Comparison of ENCODE assay signal across 2 cellular contexts in the genomic region with DNA sequence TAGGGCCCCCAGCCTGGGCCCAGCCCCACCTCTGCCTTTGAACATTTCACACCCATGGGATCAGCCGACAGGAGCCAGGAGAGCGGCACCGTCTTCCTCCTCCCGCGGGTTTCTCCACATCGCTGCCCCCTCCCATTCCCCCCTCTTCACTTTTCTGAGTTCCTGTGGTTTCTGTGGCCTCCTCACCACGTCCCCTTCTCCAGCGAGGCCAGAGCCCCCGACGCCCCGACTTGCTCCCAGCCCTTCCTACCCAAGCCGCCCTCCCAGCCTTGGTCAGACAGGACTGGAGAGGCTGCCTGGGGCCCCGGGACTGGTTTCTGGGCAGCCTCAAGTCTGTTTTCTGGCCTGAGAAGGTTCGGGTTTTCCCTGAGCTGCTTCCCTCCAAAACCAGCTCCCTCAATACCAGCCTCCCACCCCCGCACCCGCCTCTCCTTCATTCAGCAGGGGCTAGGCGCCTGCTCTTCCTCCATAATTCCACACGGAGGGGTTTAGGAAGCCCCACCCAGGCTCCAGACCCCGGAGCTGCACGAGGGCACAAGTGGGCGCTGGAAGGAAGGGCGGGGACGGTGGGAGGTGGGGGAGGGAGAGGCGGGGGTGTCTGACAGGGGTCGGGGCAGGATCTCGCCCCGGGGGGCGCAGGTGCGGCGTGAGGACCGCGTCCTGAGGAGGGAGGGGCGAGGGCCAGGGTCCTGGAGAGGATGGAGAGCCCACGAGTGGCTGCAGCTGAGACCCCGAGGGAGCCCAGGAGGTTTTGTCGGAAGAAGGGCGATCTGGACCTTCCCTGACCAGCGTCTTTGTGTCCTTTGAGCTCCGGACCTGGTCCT.
A peak's percentile ranks its signal among the peaks of the same experiment; 100 is the strongest.
TF ChIP-seq lines count a peak whose summit lies in the region.

No MANE protein-coding gene starts in this region.

TF ChIP-seq in IMR-90, 13 proteins besides CTCF, POLR2A, EP300 and RAD21:
- TF ChIP-seq, protein P1, sequence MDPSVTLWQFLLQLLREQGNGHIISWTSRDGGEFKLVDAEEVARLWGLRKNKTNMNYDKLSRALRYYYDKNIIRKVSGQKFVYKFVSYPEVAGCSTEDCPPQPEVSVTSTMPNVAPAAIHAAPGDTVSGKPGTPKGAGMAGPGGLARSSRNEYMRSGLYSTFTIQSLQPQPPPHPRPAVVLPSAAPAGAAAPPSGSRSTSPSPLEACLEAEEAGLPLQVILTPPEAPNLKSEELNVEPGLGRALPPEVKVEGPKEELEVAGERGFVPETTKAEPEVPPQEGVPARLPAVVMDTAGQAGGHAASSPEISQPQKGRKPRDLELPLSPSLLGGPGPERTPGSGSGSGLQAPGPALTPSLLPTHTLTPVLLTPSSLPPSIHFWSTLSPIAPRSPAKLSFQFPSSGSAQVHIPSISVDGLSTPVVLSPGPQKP (IDR thresholded peaks at IDR 0.05; ENCODE audit: borderline replicate concordance, low read depth, low read length): no peak
- TF ChIP-seq RFX5 (IDR thresholded peaks at IDR 0.05; ENCODE audit: low read depth, low read length): no peak
- TF ChIP-seq FOS (IDR thresholded peaks at IDR 0.05; ENCODE audit: low read depth, low read length): no peak
- TF ChIP-seq CEBPB (IDR thresholded peaks at IDR 0.05; ENCODE audit: low read depth, low read length): no peak
- TF ChIP-seq MAZ (IDR thresholded peaks at IDR 0.05; ENCODE audit: borderline replicate concordance, low read depth, low read length): no peak
- no peak for TF ChIP-seq NFE2L2 (IDR thresholded peaks at IDR 0.05; ENCODE audit: low read depth, low read length)
- no peak for TF ChIP-seq RCOR1 (IDR thresholded peaks at IDR 0.05; ENCODE audit: insufficient replicate concordance, low read length)
- TF ChIP-seq, protein P2, sequence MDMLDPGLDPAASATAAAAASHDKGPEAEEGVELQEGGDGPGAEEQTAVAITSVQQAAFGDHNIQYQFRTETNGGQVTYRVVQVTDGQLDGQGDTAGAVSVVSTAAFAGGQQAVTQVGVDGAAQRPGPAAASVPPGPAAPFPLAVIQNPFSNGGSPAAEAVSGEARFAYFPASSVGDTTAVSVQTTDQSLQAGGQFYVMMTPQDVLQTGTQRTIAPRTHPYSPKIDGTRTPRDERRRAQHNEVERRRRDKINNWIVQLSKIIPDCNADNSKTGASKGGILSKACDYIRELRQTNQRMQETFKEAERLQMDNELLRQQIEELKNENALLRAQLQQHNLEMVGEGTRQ (IDR thresholded peaks at IDR 0.05; ENCODE audit: low read depth, low read length): no peak
- TF ChIP-seq MXI1 (IDR thresholded peaks at IDR 0.05; ENCODE audit: borderline replicate concordance, low read depth, low read length): no peak

TF ChIP-seq in H1, 55 proteins besides CTCF, POLR2A, EP300 and RAD21:
- TF ChIP-seq EGR1 (IDR thresholded peaks at IDR 0.05; ENCODE audit: borderline replicate concordance, low read depth, low read length): peak; percentile 37; the same call in 1 of the 2 replicates
- TF ChIP-seq, protein P3, sequence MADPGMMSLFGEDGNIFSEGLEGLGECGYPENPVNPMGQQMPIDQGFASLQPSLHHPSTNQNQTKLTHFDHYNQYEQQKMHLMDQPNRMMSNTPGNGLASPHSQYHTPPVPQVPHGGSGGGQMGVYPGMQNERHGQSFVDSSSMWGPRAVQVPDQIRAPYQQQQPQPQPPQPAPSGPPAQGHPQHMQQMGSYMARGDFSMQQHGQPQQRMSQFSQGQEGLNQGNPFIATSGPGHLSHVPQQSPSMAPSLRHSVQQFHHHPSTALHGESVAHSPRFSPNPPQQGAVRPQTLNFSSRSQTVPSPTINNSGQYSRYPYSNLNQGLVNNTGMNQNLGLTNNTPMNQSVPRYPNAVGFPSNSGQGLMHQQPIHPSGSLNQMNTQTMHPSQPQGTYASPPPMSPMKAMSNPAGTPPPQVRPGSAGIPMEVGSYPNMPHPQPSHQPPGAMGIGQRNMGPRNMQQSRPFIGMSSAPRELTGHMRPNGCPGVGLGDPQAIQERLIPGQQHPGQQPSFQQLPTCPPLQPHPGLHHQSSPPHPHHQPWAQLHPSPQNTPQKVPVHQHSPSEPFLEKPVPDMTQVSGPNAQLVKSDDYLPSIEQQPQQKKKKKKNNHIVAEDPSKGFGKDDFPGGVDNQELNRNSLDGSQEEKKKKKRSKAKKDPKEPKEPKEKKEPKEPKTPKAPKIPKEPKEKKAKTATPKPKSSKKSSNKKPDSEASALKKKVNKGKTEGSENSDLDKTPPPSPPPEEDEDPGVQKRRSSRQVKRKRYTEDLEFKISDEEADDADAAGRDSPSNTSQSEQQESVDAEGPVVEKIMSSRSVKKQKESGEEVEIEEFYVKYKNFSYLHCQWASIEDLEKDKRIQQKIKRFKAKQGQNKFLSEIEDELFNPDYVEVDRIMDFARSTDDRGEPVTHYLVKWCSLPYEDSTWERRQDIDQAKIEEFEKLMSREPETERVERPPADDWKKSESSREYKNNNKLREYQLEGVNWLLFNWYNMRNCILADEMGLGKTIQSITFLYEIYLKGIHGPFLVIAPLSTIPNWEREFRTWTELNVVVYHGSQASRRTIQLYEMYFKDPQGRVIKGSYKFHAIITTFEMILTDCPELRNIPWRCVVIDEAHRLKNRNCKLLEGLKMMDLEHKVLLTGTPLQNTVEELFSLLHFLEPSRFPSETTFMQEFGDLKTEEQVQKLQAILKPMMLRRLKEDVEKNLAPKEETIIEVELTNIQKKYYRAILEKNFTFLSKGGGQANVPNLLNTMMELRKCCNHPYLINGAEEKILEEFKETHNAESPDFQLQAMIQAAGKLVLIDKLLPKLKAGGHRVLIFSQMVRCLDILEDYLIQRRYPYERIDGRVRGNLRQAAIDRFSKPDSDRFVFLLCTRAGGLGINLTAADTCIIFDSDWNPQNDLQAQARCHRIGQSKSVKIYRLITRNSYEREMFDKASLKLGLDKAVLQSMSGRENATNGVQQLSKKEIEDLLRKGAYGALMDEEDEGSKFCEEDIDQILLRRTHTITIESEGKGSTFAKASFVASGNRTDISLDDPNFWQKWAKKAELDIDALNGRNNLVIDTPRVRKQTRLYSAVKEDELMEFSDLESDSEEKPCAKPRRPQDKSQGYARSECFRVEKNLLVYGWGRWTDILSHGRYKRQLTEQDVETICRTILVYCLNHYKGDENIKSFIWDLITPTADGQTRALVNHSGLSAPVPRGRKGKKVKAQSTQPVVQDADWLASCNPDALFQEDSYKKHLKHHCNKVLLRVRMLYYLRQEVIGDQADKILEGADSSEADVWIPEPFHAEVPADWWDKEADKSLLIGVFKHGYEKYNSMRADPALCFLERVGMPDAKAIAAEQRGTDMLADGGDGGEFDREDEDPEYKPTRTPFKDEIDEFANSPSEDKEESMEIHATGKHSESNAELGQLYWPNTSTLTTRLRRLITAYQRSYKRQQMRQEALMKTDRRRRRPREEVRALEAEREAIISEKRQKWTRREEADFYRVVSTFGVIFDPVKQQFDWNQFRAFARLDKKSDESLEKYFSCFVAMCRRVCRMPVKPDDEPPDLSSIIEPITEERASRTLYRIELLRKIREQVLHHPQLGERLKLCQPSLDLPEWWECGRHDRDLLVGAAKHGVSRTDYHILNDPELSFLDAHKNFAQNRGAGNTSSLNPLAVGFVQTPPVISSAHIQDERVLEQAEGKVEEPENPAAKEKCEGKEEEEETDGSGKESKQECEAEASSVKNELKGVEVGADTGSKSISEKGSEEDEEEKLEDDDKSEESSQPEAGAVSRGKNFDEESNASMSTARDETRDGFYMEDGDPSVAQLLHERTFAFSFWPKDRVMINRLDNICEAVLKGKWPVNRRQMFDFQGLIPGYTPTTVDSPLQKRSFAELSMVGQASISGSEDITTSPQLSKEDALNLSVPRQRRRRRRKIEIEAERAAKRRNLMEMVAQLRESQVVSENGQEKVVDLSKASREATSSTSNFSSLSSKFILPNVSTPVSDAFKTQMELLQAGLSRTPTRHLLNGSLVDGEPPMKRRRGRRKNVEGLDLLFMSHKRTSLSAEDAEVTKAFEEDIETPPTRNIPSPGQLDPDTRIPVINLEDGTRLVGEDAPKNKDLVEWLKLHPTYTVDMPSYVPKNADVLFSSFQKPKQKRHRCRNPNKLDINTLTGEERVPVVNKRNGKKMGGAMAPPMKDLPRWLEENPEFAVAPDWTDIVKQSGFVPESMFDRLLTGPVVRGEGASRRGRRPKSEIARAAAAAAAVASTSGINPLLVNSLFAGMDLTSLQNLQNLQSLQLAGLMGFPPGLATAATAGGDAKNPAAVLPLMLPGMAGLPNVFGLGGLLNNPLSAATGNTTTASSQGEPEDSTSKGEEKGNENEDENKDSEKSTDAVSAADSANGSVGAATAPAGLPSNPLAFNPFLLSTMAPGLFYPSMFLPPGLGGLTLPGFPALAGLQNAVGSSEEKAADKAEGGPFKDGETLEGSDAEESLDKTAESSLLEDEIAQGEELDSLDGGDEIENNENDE (IDR thresholded peaks at IDR 0.05; ENCODE audit: insufficient replicate concordance, low read length): no peak
- TF ChIP-seq, protein P4, sequence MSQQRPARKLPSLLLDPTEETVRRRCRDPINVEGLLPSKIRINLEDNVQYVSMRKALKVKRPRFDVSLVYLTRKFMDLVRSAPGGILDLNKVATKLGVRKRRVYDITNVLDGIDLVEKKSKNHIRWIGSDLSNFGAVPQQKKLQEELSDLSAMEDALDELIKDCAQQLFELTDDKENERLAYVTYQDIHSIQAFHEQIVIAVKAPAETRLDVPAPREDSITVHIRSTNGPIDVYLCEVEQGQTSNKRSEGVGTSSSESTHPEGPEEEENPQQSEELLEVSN (IDR thresholded peaks at IDR 0.05): peak; percentile 76
- peak; percentile 79 for TF ChIP-seq KDM4A (IDR thresholded peaks at IDR 0.05; ENCODE audit: low read depth, low read length, severe bottlenecking)
